23 cellular contexts compared by ENCODE assay signal in genomic region chr12:31508436-31509150, GRCh38.
DNase-seq lines count a peak whose midpoint lies in the region; ATAC-seq and TF ChIP-seq lines count a peak whose summit lies in the region.
"Had no signal": no experiment of that assay in that cellular context is flagged by ENCODE, and none has a peak within 500 bp of the region (broad histone marks: within the 10 kb centered on the region; RNA-seq: fewer than 3 reads in every experiment).

No MANE protein-coding gene starts in this region.

- 79% methylated on average over 4 of the region's 4 CpGs for WGBS in smooth muscle cell (ENCODE audit: low lambda C conversion rate)

- H3K27ac ChIP-seq in GM23338 (ENCODE audit: low read depth) (peak overlapping the region; percentile 91), RWPE2 (ENCODE audit: poor library complexity, severe bottlenecking) (peak overlapping the region; percentile 60), iPS-20b (ENCODE audit: low read length) (peak overlapping the region; percentile 72), smooth muscle cell (ENCODE audit: low read depth) (peak overlapping the region; percentile 12), coronary artery (peak overlapping the region in 1 of 2 donors; percentile 60)
- H3K27ac ChIP-seq: heart right ventricle, right atrium auricular region had no signal

- H3K79me2 ChIP-seq in GM23338 (replicated peaks; ENCODE audit: insufficient read depth) (peaks cover 11% of the 10 kb centered on the region; the same call in 1 of the 2 replicates), smooth muscle cell (ENCODE audit: low read depth) (peaks cover 15% of the 10 kb centered on the region)

- peaks cover 33% of the 10 kb centered on the region for H3K4me1 Mint-ChIP-seq in GM23338

- no peaks in the 10 kb centered on the region for H4K20me1 ChIP-seq in GM23338 (replicated peaks; ENCODE audit: insufficient read depth)
- no peaks in the 10 kb centered on the region for H4K20me1 ChIP-seq in smooth muscle cell (ENCODE audit: low read depth)

- no peaks in the 10 kb centered on the region for H3K27me3 Mint-ChIP-seq in GM23338 (ENCODE audit: insufficient read depth, low read depth, poor library complexity)
- H3K27me3 Mint-ChIP-seq: activated naive CD8-positive, alpha-beta T cell; CD4-positive, alpha-beta T cell; IgD-negative memory B cell had no signal

- H3K27ac Mint-ChIP-seq in GM23338 = peak overlapping the region; percentile 89
- H3K27ac Mint-ChIP-seq: activated naive CD8-positive, alpha-beta T cell; activated T-helper 1 cell treated with anti-CD3 and anti-CD28 coated beads, Interleukin-12 subunit alpha, Interleukin-12 subunit beta, Interleukin-2, Interleukin-4 antibody, amounts not matched to agents 30 ng/mL and 10 ng/mL and 1 ng/mL, durations not matched to agents 14 hours and 24 hours and 36 hours; CD4-positive, alpha-beta T cell; HFFc6; IgD-negative memory B cell had no signal

- no peaks in the 10 kb centered on the region for H3K27me3 ChIP-seq in GM23338 (ENCODE audit: insufficient read depth)
- no peaks in the 10 kb centered on the region for H3K27me3 ChIP-seq in RWPE2 (ENCODE audit: insufficient read depth, poor library complexity, severe bottlenecking)
- H3K27me3 ChIP-seq in iPS-20b (ENCODE audit: insufficient read depth, low read length) = no peaks in the 10 kb centered on the region
- no peaks in the 10 kb centered on the region for H3K27me3 ChIP-seq in smooth muscle cell (ENCODE audit: low read depth)
- H3K27me3 ChIP-seq: heart right ventricle, MG63, right atrium auricular region had no signal

- H3K4me3 Mint-ChIP-seq in GM23338 = no peak overlapping the region
- H3K4me3 Mint-ChIP-seq: activated naive CD8-positive, alpha-beta T cell; activated T-helper 1 cell treated with anti-CD3 and anti-CD28 coated beads, Interleukin-12 subunit alpha, Interleukin-12 subunit beta, Interleukin-2, Interleukin-4 antibody, amounts not matched to agents 30 ng/mL and 10 ng/mL and 1 ng/mL, durations not matched to agents 14 hours and 24 hours and 36 hours; CD4-positive, alpha-beta T cell; HFFc6 had no signal

- peak overlapping the region; percentile 57; the same call in 1 of the 2 replicates for H3K9ac ChIP-seq in iPS-20b (ENCODE audit: low read depth, low read length)
- no peak overlapping the region for H3K9ac ChIP-seq in smooth muscle cell (ENCODE audit: low read depth)

- no peaks in the 10 kb centered on the region for H3K9me2 ChIP-seq in GM23338 (ENCODE audit: insufficient read depth)

- H3K4me2 ChIP-seq in GM23338 (peak overlapping the region; percentile 13), smooth muscle cell (no peak overlapping the region)

- peaks cover 14% of the 10 kb centered on the region for H3K36me3 Mint-ChIP-seq in GM23338 (ENCODE audit: low read depth)
- H3K36me3 Mint-ChIP-seq: activated naive CD8-positive, alpha-beta T cell had no signal

- DNase-seq in GM23338 (ENCODE audit: low spot score) (peak; percentile 53), RWPE2 (ENCODE audit: low spot score) (no peak), smooth muscle cell (lab: John Stamatoyannopoulos, UW; ENCODE audit: unreplicated experiment) (no peak), coronary artery (ENCODE audit: low spot score) (no peak), DMS53 treated with DMSO at 0.1 percent for 48 hours (lab: John Stamatoyannopoulos, UW; ENCODE audit: unreplicated experiment) (no peak), epidermal melanocyte (ENCODE audit: insufficient read length, low spot score) (no peak)
- no peak for DNase-seq in activated T-cell treated with anti-CD3 and anti-CD28 coated beads, Interleukin-2, amount 50 U/mL, for 48 hours
- DNase-seq: activated CD8-positive, alpha-beta memory T cell treated with anti-CD3 and anti-CD28 coated beads for 24 hours; CD4-positive, alpha-beta T cell; DMS53; heart right ventricle; HFFc6; MG63; NCI-H1436; NCI-H526; SHP77; stimulated activated CD4-positive, alpha-beta T cell treated with anti-CD3 and anti-CD28 coated beads, Interleukin-12 subunit alpha, Interleukin-12 subunit beta, amount 100 ng/mL, for 4 hours; stimulated activated CD8-positive, alpha-beta memory T cell treated with anti-CD3 and anti-CD28 coated beads, Interleukin-4, amount 100 ng/mL, for 48 hours had no signal

- H3F3A ChIP-seq in GM23338 (replicated peaks; ENCODE audit: low read depth) (no peaks in the 10 kb centered on the region), smooth muscle cell (ENCODE audit: low read depth) (no peaks in the 10 kb centered on the region)

- peaks cover 15% of the 10 kb centered on the region for H3K9me3 Mint-ChIP-seq in GM23338
- H3K9me3 Mint-ChIP-seq: activated T-helper 1 cell treated with anti-CD3 and anti-CD28 coated beads, Interleukin-12 subunit alpha, Interleukin-12 subunit beta, Interleukin-2, Interleukin-4 antibody, amounts not matched to agents 30 ng/mL and 10 ng/mL and 1 ng/mL, durations not matched to agents 14 hours and 24 hours and 36 hours; CD4-positive, alpha-beta T cell had no signal

- H2AFZ ChIP-seq in GM23338 = no peak overlapping the region
- H2AFZ ChIP-seq in smooth muscle cell (ENCODE audit: low read depth) = no peak overlapping the region

- H3K4me1 ChIP-seq in GM23338 (ENCODE audit: insufficient read depth) (peaks cover 42% of the 10 kb centered on the region), RWPE2 (ENCODE audit: insufficient read depth, poor library complexity, severe bottlenecking) (peaks cover 26% of the 10 kb centered on the region), iPS-20b (ENCODE audit: insufficient read depth, low read length) (peaks cover 37% of the 10 kb centered on the region), smooth muscle cell (ENCODE audit: low read depth) (peaks cover 32% of the 10 kb centered on the region)
- H3K4me1 ChIP-seq: right atrium auricular region had no signal

- H3K9me3 ChIP-seq in RWPE2 (ENCODE audit: severe bottlenecking) (peaks cover 3% of the 10 kb centered on the region), iPS-20b (ENCODE audit: insufficient read depth, low read depth, low read length) (peaks cover 11% of the 10 kb centered on the region; the same call in 1 of the 2 replicates), smooth muscle cell (replicated peaks; ENCODE audit: low read depth) (no peaks in the 10 kb centered on the region)

- no peaks in the 10 kb centered on the region for H3K36me3 ChIP-seq in GM23338 (ENCODE audit: insufficient read depth)
- no peaks in the 10 kb centered on the region for H3K36me3 ChIP-seq in RWPE2 (ENCODE audit: low read depth)
- no peaks in the 10 kb centered on the region for H3K36me3 ChIP-seq in iPS-20b (ENCODE audit: insufficient read depth, low read depth, low read length)
- no peaks in the 10 kb centered on the region for H3K36me3 ChIP-seq in smooth muscle cell (ENCODE audit: low read depth)
- H3K36me3 ChIP-seq: heart right ventricle, MG63, right atrium auricular region had no signal

- no peak; the same call in 2 of the 3 replicates for ATAC-seq in GM23338
- peak; percentile 19; the same call in 1 of the 3 replicates for ATAC-seq in RWPE2 (ENCODE audit: low read depth)
- ATAC-seq: heart right ventricle had no signal

- no peak overlapping the region for H3K4me3 ChIP-seq in GM23338
- H3K4me3 ChIP-seq in RWPE2 (ENCODE audit: severe bottlenecking) = no peak overlapping the region
- H3K4me3 ChIP-seq in iPS-20b (ENCODE audit: low read length) = 0 out of 2 replicates have a peak overlapping the region, but pooled peaks have one; percentile 15
- H3K4me3 ChIP-seq in smooth muscle cell = no peak overlapping the region
- H3K4me3 ChIP-seq in coronary artery = no peak overlapping the region
- H3K4me3 ChIP-seq: heart right ventricle, MG63, right atrium auricular region had no signal

- no peak for TF ChIP-seq CTCF in GM23338 (conservative IDR thresholded peaks at IDR 0.05; ENCODE audit: low read depth in 2 of 2)
- no peak for TF ChIP-seq CTCF in RWPE2 (IDR thresholded peaks at IDR 0.05; ENCODE audit: poor library complexity, severe bottlenecking)
- no peak for TF ChIP-seq CTCF in smooth muscle cell (IDR thresholded peaks at IDR 0.05; ENCODE audit: borderline replicate concordance, insufficient read depth, poor library complexity, severe bottlenecking)
- TF ChIP-seq CTCF in coronary artery (IDR thresholded peaks at IDR 0.05) = no peak

TF ChIP-seq in GM23338, 12 proteins besides CTCF, POLR2A, EP300 and RAD21 (continues in another document):
- TF ChIP-seq ZNF331 (CRISPR knock-in tag; IDR thresholded peaks at IDR 0.05; ENCODE audit: low read depth) = no peak
- TF ChIP-seq EZH2 (IDR thresholded peaks at IDR 0.05; ENCODE audit: low read depth, unreplicated experiment) = no peak
- no peak for TF ChIP-seq ETS1 (IDR thresholded peaks at IDR 0.05)
- no peak for TF ChIP-seq STAT1 (IDR thresholded peaks at IDR 0.05; ENCODE audit: unreplicated experiment)
- no peak for TF ChIP-seq POLR2AphosphoS5 (IDR thresholded peaks at IDR 0.05; ENCODE audit: low read depth)
- TF ChIP-seq CREB1 (CRISPR knock-in tag; IDR thresholded peaks at IDR 0.05; ENCODE audit: low read depth) = no peak
